1 cellular context compared by ENCODE assay signal in genomic region chr4:23717528-23718248, GRCh38.
TF ChIP-seq lines count a peak whose summit lies in the region.

No MANE protein-coding gene starts in this region.

TF ChIP-seq in WTC11, 78 proteins besides CTCF, POLR2A, EP300 and RAD21 (continued from another document):
- no peak for TF ChIP-seq PREB (CRISPR knock-in tag; IDR thresholded peaks at IDR 0.05; ENCODE audit: borderline replicate concordance)
TF ChIP-seq in WTC11: peak in this region for 0.
